In genomic region chr4:53997901-53998300, GRCh38 we compare ENCODE assay signal across 2 cellular contexts.
A peak's percentile ranks its signal among the peaks of the same experiment; 100 is the strongest.
TF ChIP-seq lines count a peak whose summit lies in the region.

No MANE protein-coding gene starts in this region.

TF ChIP-seq in HEK293, 187 proteins besides CTCF, POLR2A, EP300 and RAD21:
- TF ChIP-seq ZSCAN18 (tag by site-specific recombination; IDR thresholded peaks at IDR 0.05) (no peak), PRDM6 (tag by site-specific recombination; IDR thresholded peaks at IDR 0.05) (peak; percentile 36; the same call in 1 of the 2 replicates)
TF ChIP-seq in HEK293: peak in this region for 1.

TF ChIP-seq in SK-N-SH, 30 proteins besides CTCF, POLR2A, EP300 and RAD21:
- peak; percentile 55; the same call in 1 of the 2 replicates for TF ChIP-seq RCOR1 (IDR thresholded peaks at IDR 0.05; ENCODE audit: low read length)
- TF ChIP-seq SMC3 (IDR thresholded peaks at IDR 0.05; ENCODE audit: low read depth, low read length) = no peak
